ENCODE assay signal across 25 cellular contexts in the genomic region with DNA sequence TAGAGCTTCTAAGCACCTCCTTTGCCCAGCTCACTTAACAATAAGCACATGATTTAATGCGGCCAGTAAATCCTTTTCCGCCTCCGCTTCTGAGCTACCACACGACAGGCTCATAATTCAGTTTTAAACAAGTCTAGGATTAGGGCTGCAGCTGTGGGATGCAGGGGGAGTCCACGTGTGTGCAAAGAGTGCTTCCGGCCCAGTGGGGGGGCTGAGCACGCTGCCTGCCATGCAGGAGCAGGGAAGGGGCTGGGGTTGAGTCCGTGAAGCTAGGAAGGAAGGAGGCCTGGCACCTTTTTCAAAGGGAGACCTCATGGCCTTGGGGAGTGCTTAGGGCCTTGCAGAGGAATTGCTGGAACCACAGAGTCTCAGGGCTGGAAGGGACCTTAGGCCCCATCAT.
A peak's percentile ranks its signal among the peaks of the same experiment; 100 is the strongest.
DNase-seq lines count a peak whose midpoint lies in the region; ATAC-seq and TF ChIP-seq lines count a peak whose summit lies in the region.
"Had no signal": no experiment of that assay in that cellular context is flagged by ENCODE, and none has a peak within 500 bp of the region (broad histone marks: within the 10 kb centered on the region; RNA-seq: fewer than 3 reads in every experiment).

No MANE protein-coding gene starts in this region.

- no peak overlapping the region for H4K91ac ChIP-seq in mesenchymal stem cell (ENCODE audit: low read length)

- H3K27ac Mint-ChIP-seq in stimulated activated effector memory CD8-positive, alpha-beta T cell treated with anti-CD3 and anti-CD28 coated beads, Interleukin-12 subunit alpha, Interleukin-12 subunit beta, amount 100 ng/mL, for 72 hours: peak overlapping the region; percentile 12
- no peak overlapping the region for H3K27ac Mint-ChIP-seq in glutamatergic neuron (ENCODE audit: unreplicated experiment)
- H3K27ac Mint-ChIP-seq: activated CD4-positive, alpha-beta T cell treated with anti-CD3 and anti-CD28 coated beads, Interleukin-2, amount 10 ng/mL, durations not matched to agents 7 days and 5 days; stimulated activated naive B cell treated with anti-CD40 and anti-IgM and Interleukin-4, amounts not matched to agents 10 μg/mL and 1 μg/mL and 100 μg/mL, for 72 hours had no signal

- H3K4me1 ChIP-seq in mesenchymal stem cell (ENCODE audit: control insufficient read depth, insufficient read depth, low read depth, low read length) (peaks cover 13% of the 10 kb centered on the region), body of pancreas (peaks cover 13% of the 10 kb centered on the region)
- H3K4me1 ChIP-seq: adrenal gland had no signal

- no peak overlapping the region for H3K4me3 Mint-ChIP-seq in stimulated activated effector memory CD8-positive, alpha-beta T cell treated with anti-CD3 and anti-CD28 coated beads, Interleukin-12 subunit alpha, Interleukin-12 subunit beta, amount 100 ng/mL, for 72 hours
- no peak overlapping the region for H3K4me3 Mint-ChIP-seq in glutamatergic neuron (ENCODE audit: unreplicated experiment)
- H3K4me3 Mint-ChIP-seq: activated CD4-positive, alpha-beta T cell treated with anti-CD3 and anti-CD28 coated beads, Interleukin-2, amount 10 ng/mL, durations not matched to agents 7 days and 5 days; stimulated activated naive B cell treated with anti-CD40 and anti-IgM and Interleukin-4, amounts not matched to agents 10 μg/mL and 1 μg/mL and 100 μg/mL, for 72 hours had no signal

- H3K27me3 Mint-ChIP-seq in glutamatergic neuron (ENCODE audit: unreplicated experiment): peaks cover 6% of the 10 kb centered on the region

- no peak overlapping the region for H2AK5ac ChIP-seq in mesenchymal stem cell (ENCODE audit: low read length, severe bottlenecking)

- no peaks in the 10 kb centered on the region for H3K36me3 ChIP-seq in WERI-Rb-1
- no peaks in the 10 kb centered on the region for H3K36me3 ChIP-seq in mesenchymal stem cell (ENCODE audit: control insufficient read depth in 1 of 2, insufficient read depth in 2 of 2, low read depth in 1 of 2, low read length in 2 of 2)
- H3K36me3 ChIP-seq in body of pancreas (replicated peaks in 1 of 2; ENCODE audit: insufficient read depth in 1 of 2, low read depth in 2 of 2): no peaks in the 10 kb centered on the region
- H3K36me3 ChIP-seq: adrenal gland, neutrophil had no signal

- no peak overlapping the region for H3K4ac ChIP-seq in mesenchymal stem cell (ENCODE audit: low read depth in 1 of 2, low read length in 2 of 2)

- no peaks in the 10 kb centered on the region for H3K36me3 Mint-ChIP-seq in stimulated activated effector memory CD8-positive, alpha-beta T cell treated with anti-CD3 and anti-CD28 coated beads, Interleukin-12 subunit alpha, Interleukin-12 subunit beta, amount 100 ng/mL, for 72 hours
- no peaks in the 10 kb centered on the region for H3K36me3 Mint-ChIP-seq in glutamatergic neuron (ENCODE audit: unreplicated experiment)
- H3K36me3 Mint-ChIP-seq: stimulated activated naive B cell treated with anti-CD40 and anti-IgM and Interleukin-4, amounts not matched to agents 10 μg/mL and 1 μg/mL and 100 μg/mL, for 72 hours had no signal

- no peaks in the 10 kb centered on the region for H3K79me1 ChIP-seq in mesenchymal stem cell (replicated peaks; ENCODE audit: low read length, poor library complexity, severe bottlenecking)

- H3K27ac ChIP-seq in WERI-Rb-1 (no peak overlapping the region), mesenchymal stem cell (ENCODE audit: low read length, poor library complexity, severe bottlenecking) (no peak overlapping the region), body of pancreas (no peak overlapping the region)
- H3K27ac ChIP-seq: adrenal gland, C4-2B, KMS-11, neutrophil had no signal

- no peaks in the 10 kb centered on the region for H3K9me3 Mint-ChIP-seq in stimulated activated effector memory CD8-positive, alpha-beta T cell treated with anti-CD3 and anti-CD28 coated beads, Interleukin-12 subunit alpha, Interleukin-12 subunit beta, amount 100 ng/mL, for 72 hours
- peaks cover 3% of the 10 kb centered on the region for H3K9me3 Mint-ChIP-seq in glutamatergic neuron (ENCODE audit: unreplicated experiment)
- H3K9me3 Mint-ChIP-seq: activated CD4-positive, alpha-beta T cell treated with anti-CD3 and anti-CD28 coated beads, Interleukin-2, amount 10 ng/mL, durations not matched to agents 7 days and 5 days; stimulated activated naive B cell treated with anti-CD40 and anti-IgM and Interleukin-4, amounts not matched to agents 10 μg/mL and 1 μg/mL and 100 μg/mL, for 72 hours had no signal

- H4K8ac ChIP-seq in mesenchymal stem cell (ENCODE audit: low read length): no peak overlapping the region

- H2BK5ac ChIP-seq in mesenchymal stem cell (ENCODE audit: low read depth, low read length, poor library complexity, severe bottlenecking): no peak overlapping the region

- no peak overlapping the region for H2AFZ ChIP-seq in mesenchymal stem cell (ENCODE audit: low read depth, low read length)

- no peaks in the 10 kb centered on the region for H3K4me1 Mint-ChIP-seq in stimulated activated effector memory CD8-positive, alpha-beta T cell treated with anti-CD3 and anti-CD28 coated beads, Interleukin-12 subunit alpha, Interleukin-12 subunit beta, amount 100 ng/mL, for 72 hours
- peaks cover 2% of the 10 kb centered on the region for H3K4me1 Mint-ChIP-seq in glutamatergic neuron (ENCODE audit: low read depth, unreplicated experiment)
- H3K4me1 Mint-ChIP-seq: activated CD4-positive, alpha-beta T cell treated with anti-CD3 and anti-CD28 coated beads, Interleukin-2, amount 10 ng/mL, durations not matched to agents 7 days and 5 days; stimulated activated naive B cell treated with anti-CD40 and anti-IgM and Interleukin-4, amounts not matched to agents 10 μg/mL and 1 μg/mL and 100 μg/mL, for 72 hours had no signal

- H3K23ac ChIP-seq in mesenchymal stem cell (ENCODE audit: low read length in 2 of 2): no peak overlapping the region

- peak overlapping the region in 1 of 2 experiments; percentile 3 for H3K18ac ChIP-seq in mesenchymal stem cell (ENCODE audit: low read depth in 1 of 2, low read length in 2 of 2)

- TF ChIP-seq CTCF in HFF-Myc (IDR thresholded peaks at IDR 0.05; ENCODE audit: low read depth, low read length, missing control alignments): no peak
- no peak for TF ChIP-seq CTCF in WERI-Rb-1 (IDR thresholded peaks at IDR 0.05; ENCODE audit: low read depth, low read length)
- TF ChIP-seq CTCF in body of pancreas (IDR thresholded peaks at IDR 0.05): no peak
- TF ChIP-seq CTCF in glutamatergic neuron (IDR thresholded peaks at IDR 0.05; ENCODE audit: partially characterized antibody, unreplicated experiment): no peak

- H2BK15ac ChIP-seq in mesenchymal stem cell (ENCODE audit: low read depth, poor library complexity, severe bottlenecking): no peak overlapping the region

- peak; percentile 30 for DNase-seq in HFF-Myc (ENCODE audit: extremely low read depth, low read depth)
- peak; percentile 95 for DNase-seq in WERI-Rb-1
- peak; percentile 11 for DNase-seq in mesenchymal stem cell
- no peak for DNase-seq in stimulated activated effector memory CD8-positive, alpha-beta T cell treated with anti-CD3 and anti-CD28 coated beads, Interleukin-12 subunit alpha, Interleukin-12 subunit beta, amount 100 ng/mL, for 72 hours (ENCODE audit: low spot score in 2 of 2)
- no peak for DNase-seq in body of pancreas
- no peak for DNase-seq in glutamatergic neuron
- no peak for DNase-seq in stimulated activated naive CD4-positive, alpha-beta T cell treated with Interleukin-2 at 50 U/mL for 16 hours (lab: John Stamatoyannopoulos, UW)
- DNase-seq: activated CD4-positive, alpha-beta T cell treated with anti-CD3 and anti-CD28 coated beads, Interleukin-2, amount 10 ng/mL, durations not matched to agents 7 days and 5 days; activated naive CD4-positive, alpha-beta T cell; activated T-cell treated with anti-CD3 and anti-CD28 coated beads, Interleukin-2, amount 50 U/mL, for 48 hours; adrenal gland; cortex of kidney; hypothalamus; islet precursor cell; NCI-H1436; NCI-H510A treated with DMSO at 0.1 percent for 48 hours; SK-N-SH; small intestine; stimulated activated CD4-positive, alpha-beta T cell treated with anti-CD3 and anti-CD28 coated beads, Interleukin-2, amount 100 ng/mL, for 48 hours; stimulated activated naive B cell treated with anti-CD40 and anti-IgM and Interleukin-4, amounts not matched to agents 10 μg/mL and 1 μg/mL and 100 μg/mL, for 72 hours had no signal

- no peak overlapping the region for H2BK120ac ChIP-seq in mesenchymal stem cell (ENCODE audit: low read depth, low read length)

- ATAC-seq in stimulated activated effector memory CD8-positive, alpha-beta T cell treated with anti-CD3 and anti-CD28 coated beads, Interleukin-12 subunit alpha, Interleukin-12 subunit beta, amount 100 ng/mL, for 72 hours: no peak
- ATAC-seq in body of pancreas: no peak
- ATAC-seq: esophagus mucosa; stimulated activated naive B cell treated with anti-CD40 and anti-IgM and Interleukin-4, amounts not matched to agents 10 μg/mL and 1 μg/mL and 100 μg/mL, for 72 hours had no signal

- H3K4me2 ChIP-seq in mesenchymal stem cell (ENCODE audit: low read length, poor library complexity, severe bottlenecking): no peak overlapping the region
- H3K4me2 ChIP-seq: KMS-11, SK-N-SH had no signal

- no peak for TF ChIP-seq POLR2A in body of pancreas (IDR thresholded peaks at IDR 0.05)

- H3K4me3 ChIP-seq in HFF-Myc (replicated peaks; ENCODE audit: low read depth, low read length) (no peak overlapping the region), WERI-Rb-1 (ENCODE audit: low read depth, low read length) (no peak overlapping the region), mesenchymal stem cell (ENCODE audit: insufficient read depth in 1 of 2, low read depth in 1 of 2, low read length in 2 of 2) (no peak overlapping the region), body of pancreas (no peak overlapping the region)
- H3K4me3 ChIP-seq: adrenal gland, lung had no signal

- WGBS in mesenchymal stem cell: 69% methylated on average over 8 of the region's 8 CpGs
- 79 to 86% methylated on average over 8 of the region's 8 CpGs for whole genome bisulfite sequencing in body of pancreas, 2 donors

- intact Hi-C loops in body of pancreas (cut with DNase I): no loop called here

- H3K27me3 ChIP-seq in WERI-Rb-1 (ENCODE audit: insufficient read depth, low read depth, severe bottlenecking) (no peaks in the 10 kb centered on the region), mesenchymal stem cell (ENCODE audit: control insufficient read depth in 1 of 2, insufficient read depth in 1 of 2, low read length in 2 of 2) (peaks cover 31 to 54% of the 10 kb centered on the region in 2 experiments), body of pancreas (no peaks in the 10 kb centered on the region)
- H3K27me3 ChIP-seq: adrenal gland, neutrophil had no signal

- no peak overlapping the region for H3K14ac ChIP-seq in mesenchymal stem cell (ENCODE audit: low read length in 2 of 2)

- no peak overlapping the region for H2BK12ac ChIP-seq in mesenchymal stem cell (ENCODE audit: low read length in 2 of 2)

- no peak overlapping the region for H3K9ac ChIP-seq in mesenchymal stem cell (ENCODE audit: low read length)
- H3K9ac ChIP-seq: KMS-11, SK-N-SH had no signal

- H3K9me3 ChIP-seq in WERI-Rb-1 (ENCODE audit: severe bottlenecking) (no peaks in the 10 kb centered on the region), mesenchymal stem cell (ENCODE audit: control insufficient read depth, low read length) (no peaks in the 10 kb centered on the region), body of pancreas (no peaks in the 10 kb centered on the region)
- H3K9me3 ChIP-seq: adrenal gland, neutrophil, SK-N-SH had no signal

Comparison
In these comparisons a context has a peak if more than half of its experiments do, and no peak if none do; other contexts are left out.
1. DNase-seq: peak in HFF-Myc (single experiment), WERI-Rb-1 (single experiment) and mesenchymal stem cell (single experiment); none in stimulated activated effector memory CD8-positive, alpha-beta T cell treated with anti-CD3 and anti-CD28 coated beads, Interleukin-12 subunit alpha, Interleukin-12 subunit beta, amount 100 ng/mL, for 72 hours (0 of 2), body of pancreas (0 of 4), glutamatergic neuron (single experiment) and stimulated activated naive CD4-positive, alpha-beta T cell treated with Interleukin-2 at 50 U/mL for 16 hours (single experiment).